Comparison of ENCODE assay signal across 1 cellular context in the genomic region with DNA sequence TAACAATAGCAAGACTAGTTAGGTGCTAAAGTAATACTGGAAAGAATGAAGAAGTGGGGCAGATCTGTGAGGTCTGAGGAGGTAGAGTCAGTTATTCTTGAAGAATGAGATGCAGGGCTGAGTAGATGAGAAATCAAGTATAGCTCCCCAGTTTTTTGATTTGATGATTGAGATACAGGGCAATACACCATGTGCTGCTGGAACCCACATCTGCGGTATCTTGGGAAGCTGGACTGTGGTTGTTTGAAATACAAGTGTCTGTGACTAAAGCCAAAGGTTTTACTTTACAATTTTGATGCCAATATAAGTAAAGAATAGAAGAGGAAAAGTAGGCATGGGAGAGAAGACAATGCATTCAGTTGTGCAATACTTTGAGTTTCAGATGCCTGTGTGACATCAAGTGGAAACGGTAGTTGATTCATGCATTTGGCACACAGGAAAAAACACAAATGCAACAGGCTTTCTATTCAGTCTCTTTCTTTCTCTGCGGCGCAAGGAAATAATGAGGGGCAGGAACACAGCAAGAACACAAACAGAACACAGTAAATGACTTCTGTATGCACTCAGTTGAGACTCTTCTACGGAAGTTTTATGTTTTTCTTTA.
TF ChIP-seq lines count a peak whose summit lies in the region.

No MANE protein-coding gene starts in this region.

TF ChIP-seq in GM23338, 12 proteins besides CTCF, POLR2A, EP300 and RAD21 (continued from another document):
- TF ChIP-seq, protein P1, sequence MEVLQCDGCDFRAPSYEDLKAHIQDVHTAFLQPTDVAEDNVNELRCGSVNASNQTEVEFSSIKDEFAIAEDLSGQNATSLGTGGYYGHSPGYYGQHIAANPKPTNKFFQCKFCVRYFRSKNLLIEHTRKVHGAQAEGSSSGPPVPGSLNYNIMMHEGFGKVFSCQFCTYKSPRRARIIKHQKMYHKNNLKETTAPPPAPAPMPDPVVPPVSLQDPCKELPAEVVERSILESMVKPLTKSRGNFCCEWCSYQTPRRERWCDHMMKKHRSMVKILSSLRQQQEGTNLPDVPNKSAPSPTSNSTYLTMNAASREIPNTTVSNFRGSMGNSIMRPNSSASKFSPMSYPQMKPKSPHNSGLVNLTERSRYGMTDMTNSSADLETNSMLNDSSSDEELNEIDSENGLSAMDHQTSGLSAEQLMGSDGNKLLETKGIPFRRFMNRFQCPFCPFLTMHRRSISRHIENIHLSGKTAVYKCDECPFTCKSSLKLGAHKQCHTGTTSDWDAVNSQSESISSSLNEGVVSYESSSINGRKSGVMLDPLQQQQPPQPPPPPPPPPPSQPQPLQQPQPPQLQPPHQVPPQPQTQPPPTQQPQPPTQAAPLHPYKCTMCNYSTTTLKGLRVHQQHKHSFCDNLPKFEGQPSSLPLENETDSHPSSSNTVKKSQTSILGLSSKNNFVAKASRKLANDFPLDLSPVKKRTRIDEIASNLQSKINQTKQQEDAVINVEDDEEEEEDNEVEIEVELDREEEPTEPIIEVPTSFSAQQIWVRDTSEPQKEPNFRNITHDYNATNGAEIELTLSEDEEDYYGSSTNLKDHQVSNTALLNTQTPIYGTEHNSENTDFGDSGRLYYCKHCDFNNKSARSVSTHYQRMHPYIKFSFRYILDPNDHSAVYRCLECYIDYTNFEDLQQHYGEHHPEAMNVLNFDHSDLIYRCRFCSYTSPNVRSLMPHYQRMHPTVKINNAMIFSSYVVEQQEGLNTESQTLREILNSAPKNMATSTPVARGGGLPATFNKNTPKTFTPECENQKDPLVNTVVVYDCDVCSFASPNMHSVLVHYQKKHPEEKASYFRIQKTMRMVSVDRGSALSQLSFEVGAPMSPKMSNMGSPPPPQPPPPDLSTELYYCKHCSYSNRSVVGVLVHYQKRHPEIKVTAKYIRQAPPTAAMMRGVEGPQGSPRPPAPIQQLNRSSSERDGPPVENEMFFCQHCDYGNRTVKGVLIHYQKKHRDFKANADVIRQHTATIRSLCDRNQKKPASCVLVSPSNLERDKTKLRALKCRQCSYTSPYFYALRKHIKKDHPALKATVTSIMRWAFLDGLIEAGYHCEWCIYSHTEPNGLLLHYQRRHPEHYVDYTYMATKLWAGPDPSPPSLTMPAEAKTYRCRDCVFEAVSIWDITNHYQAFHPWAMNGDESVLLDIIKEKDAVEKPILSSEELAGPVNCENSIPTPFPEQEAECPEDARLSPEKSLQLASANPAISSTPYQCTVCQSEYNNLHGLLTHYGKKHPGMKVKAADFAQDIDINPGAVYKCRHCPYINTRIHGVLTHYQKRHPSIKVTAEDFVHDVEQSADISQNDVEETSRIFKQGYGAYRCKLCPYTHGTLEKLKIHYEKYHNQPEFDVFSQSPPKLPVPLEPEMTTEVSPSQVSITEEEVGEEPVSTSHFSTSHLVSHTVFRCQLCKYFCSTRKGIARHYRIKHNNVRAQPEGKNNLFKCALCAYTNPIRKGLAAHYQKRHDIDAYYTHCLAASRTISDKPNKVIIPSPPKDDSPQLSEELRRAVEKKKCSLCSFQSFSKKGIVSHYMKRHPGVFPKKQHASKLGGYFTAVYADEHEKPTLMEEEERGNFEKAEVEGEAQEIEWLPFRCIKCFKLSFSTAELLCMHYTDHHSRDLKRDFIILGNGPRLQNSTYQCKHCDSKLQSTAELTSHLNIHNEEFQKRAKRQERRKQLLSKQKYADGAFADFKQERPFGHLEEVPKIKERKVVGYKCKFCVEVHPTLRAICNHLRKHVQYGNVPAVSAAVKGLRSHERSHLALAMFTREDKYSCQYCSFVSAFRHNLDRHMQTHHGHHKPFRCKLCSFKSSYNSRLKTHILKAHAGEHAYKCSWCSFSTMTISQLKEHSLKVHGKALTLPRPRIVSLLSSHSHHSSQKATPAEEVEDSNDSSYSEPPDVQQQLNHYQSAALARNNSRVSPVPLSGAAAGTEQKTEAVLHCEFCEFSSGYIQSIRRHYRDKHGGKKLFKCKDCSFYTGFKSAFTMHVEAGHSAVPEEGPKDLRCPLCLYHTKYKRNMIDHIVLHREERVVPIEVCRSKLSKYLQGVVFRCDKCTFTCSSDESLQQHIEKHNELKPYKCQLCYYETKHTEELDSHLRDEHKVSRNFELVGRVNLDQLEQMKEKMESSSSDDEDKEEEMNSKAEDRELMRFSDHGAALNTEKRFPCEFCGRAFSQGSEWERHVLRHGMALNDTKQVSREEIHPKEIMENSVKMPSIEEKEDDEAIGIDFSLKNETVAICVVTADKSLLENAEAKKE (CRISPR knock-in tag; IDR thresholded peaks at IDR 0.05): no peak
- TF ChIP-seq CREB1 (CRISPR knock-in tag; IDR thresholded peaks at IDR 0.05; ENCODE audit: low read depth) (no peak), POLR2AphosphoS5 (IDR thresholded peaks at IDR 0.05; ENCODE audit: low read depth) (no peak), ZNF114 (CRISPR knock-in tag; IDR thresholded peaks at IDR 0.05) (no peak), STAT1 (IDR thresholded peaks at IDR 0.05; ENCODE audit: unreplicated experiment) (no peak), ZNF331 (CRISPR knock-in tag; IDR thresholded peaks at IDR 0.05; ENCODE audit: low read depth) (no peak), EZH2phosphoT487 (IDR thresholded peaks at IDR 0.05; ENCODE audit: unreplicated experiment) (no peak), JUNB (IDR thresholded peaks at IDR 0.05; ENCODE audit: unreplicated experiment) (no peak)
- TF ChIP-seq, protein P2, sequence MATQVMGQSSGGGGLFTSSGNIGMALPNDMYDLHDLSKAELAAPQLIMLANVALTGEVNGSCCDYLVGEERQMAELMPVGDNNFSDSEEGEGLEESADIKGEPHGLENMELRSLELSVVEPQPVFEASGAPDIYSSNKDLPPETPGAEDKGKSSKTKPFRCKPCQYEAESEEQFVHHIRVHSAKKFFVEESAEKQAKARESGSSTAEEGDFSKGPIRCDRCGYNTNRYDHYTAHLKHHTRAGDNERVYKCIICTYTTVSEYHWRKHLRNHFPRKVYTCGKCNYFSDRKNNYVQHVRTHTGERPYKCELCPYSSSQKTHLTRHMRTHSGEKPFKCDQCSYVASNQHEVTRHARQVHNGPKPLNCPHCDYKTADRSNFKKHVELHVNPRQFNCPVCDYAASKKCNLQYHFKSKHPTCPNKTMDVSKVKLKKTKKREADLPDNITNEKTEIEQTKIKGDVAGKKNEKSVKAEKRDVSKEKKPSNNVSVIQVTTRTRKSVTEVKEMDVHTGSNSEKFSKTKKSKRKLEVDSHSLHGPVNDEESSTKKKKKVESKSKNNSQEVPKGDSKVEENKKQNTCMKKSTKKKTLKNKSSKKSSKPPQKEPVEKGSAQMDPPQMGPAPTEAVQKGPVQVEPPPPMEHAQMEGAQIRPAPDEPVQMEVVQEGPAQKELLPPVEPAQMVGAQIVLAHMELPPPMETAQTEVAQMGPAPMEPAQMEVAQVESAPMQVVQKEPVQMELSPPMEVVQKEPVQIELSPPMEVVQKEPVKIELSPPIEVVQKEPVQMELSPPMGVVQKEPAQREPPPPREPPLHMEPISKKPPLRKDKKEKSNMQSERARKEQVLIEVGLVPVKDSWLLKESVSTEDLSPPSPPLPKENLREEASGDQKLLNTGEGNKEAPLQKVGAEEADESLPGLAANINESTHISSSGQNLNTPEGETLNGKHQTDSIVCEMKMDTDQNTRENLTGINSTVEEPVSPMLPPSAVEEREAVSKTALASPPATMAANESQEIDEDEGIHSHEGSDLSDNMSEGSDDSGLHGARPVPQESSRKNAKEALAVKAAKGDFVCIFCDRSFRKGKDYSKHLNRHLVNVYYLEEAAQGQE (IDR thresholded peaks at IDR 0.05; ENCODE audit: unreplicated experiment): no peak
- TF ChIP-seq, protein P3, sequence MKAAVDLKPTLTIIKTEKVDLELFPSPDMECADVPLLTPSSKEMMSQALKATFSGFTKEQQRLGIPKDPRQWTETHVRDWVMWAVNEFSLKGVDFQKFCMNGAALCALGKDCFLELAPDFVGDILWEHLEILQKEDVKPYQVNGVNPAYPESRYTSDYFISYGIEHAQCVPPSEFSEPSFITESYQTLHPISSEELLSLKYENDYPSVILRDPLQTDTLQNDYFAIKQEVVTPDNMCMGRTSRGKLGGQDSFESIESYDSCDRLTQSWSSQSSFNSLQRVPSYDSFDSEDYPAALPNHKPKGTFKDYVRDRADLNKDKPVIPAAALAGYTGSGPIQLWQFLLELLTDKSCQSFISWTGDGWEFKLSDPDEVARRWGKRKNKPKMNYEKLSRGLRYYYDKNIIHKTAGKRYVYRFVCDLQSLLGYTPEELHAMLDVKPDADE (IDR thresholded peaks at IDR 0.05): no peak
TF ChIP-seq in GM23338: peak in this region for 0.
